ENCODE assay signal across 8 cellular contexts in genomic region chr1:156601122-156601830, GRCh38. TPM values are rescaled to one million over a fixed set of nuclear protein-coding genes. Genes with fewer than 3 reads are reported as not detected.
DNase-seq lines count a peak whose midpoint lies in the region; ATAC-seq and TF ChIP-seq lines count a peak whose summit lies in the region.

GPATCH4 (minus strand) TSS chr1:156601479.

- H3K36me3 ChIP-seq in CD8-positive, alpha-beta memory T cell (ENCODE audit: insufficient read depth, low read length): peaks cover 24% of the 10 kb centered on the region
- H3K36me3 ChIP-seq in adipocyte (ENCODE audit: control insufficient read depth, insufficient read depth, low read length, severe bottlenecking) (peaks cover 25% of the 10 kb centered on the region), cardiac muscle cell (no peaks in the 10 kb centered on the region), parathyroid adenoma (ENCODE audit: control insufficient read depth, insufficient read depth, low read length) (no peaks in the 10 kb centered on the region), tibial artery (peaks cover 7 to 29% (median 24%) of the 10 kb centered on the region in 3 donors)

- no peak for TF ChIP-seq CTCF in cardiac muscle cell (IDR thresholded peaks at IDR 0.05; ENCODE audit: low read depth, low read length)
- no peak for TF ChIP-seq CTCF in parathyroid adenoma (IDR thresholded peaks at IDR 0.05)
- no peak for TF ChIP-seq CTCF in tibial artery (IDR thresholded peaks at IDR 0.05)

- H3K27me3 ChIP-seq in CD8-positive, alpha-beta memory T cell (ENCODE audit: insufficient read depth, low read length, poor library complexity, severe bottlenecking): no peaks in the 10 kb centered on the region
- H3K27me3 ChIP-seq in adipocyte (replicated peaks; ENCODE audit: control insufficient read depth, insufficient read depth, low read length) (no peaks in the 10 kb centered on the region), cardiac muscle cell (no peaks in the 10 kb centered on the region), parathyroid adenoma (ENCODE audit: control insufficient read depth, insufficient read depth, low read length) (no peaks in the 10 kb centered on the region), tibial artery (no peaks in the 10 kb centered on the region)

- peak; percentile 67 for ATAC-seq in GM21723 (IDR thresholded peaks at IDR 0.05; ENCODE audit: unreplicated experiment)

- H3K9ac ChIP-seq in adipocyte (ENCODE audit: low read length): peak within 1 kb of the TSS; percentile 93
- H3K9ac ChIP-seq in parathyroid adenoma: no peak within 1 kb of the TSS

- peak within 1 kb of the TSS; percentile 68 for H3K27ac ChIP-seq in CD8-positive, alpha-beta memory T cell (ENCODE audit: low read depth, low read length)
- H3K27ac ChIP-seq in cardiac muscle cell: peak within 1 kb of the TSS; percentile 72
- H3K27ac ChIP-seq in parathyroid adenoma: peak within 1 kb of the TSS; percentile 54
- H3K27ac ChIP-seq in tibial artery: peak within 1 kb of the TSS; percentile 68 to 85

- H3K4me1 Mint-ChIP-seq in CD8-positive, alpha-beta memory T cell: peaks cover 34 to 36% (median 35%) of the 10 kb centered on the region in 3 donors

- H3K4me3 Mint-ChIP-seq in CD8-positive, alpha-beta memory T cell: peak within 1 kb of the TSS; percentile 84 to 100 (median 95)

- H3K27me3 Mint-ChIP-seq in CD8-positive, alpha-beta memory T cell: no peaks in the 10 kb centered on the region

- intact Hi-C loops in tibial artery (cut with DNase I; ENCODE audit: low total_unique reads): no loop called here

- H3K79me2 ChIP-seq in parathyroid adenoma: no peaks in the 10 kb centered on the region

- no peaks in the 10 kb centered on the region for H3K9me3 Mint-ChIP-seq in CD8-positive, alpha-beta memory T cell

- peaks cover 0 to 38% (median 1%) of the 10 kb centered on the region in 3 donors for H3K36me3 Mint-ChIP-seq in CD8-positive, alpha-beta memory T cell

- H3K9me3 ChIP-seq in CD8-positive, alpha-beta memory T cell (ENCODE audit: low read length): no peaks in the 10 kb centered on the region
- H3K9me3 ChIP-seq in adipocyte (ENCODE audit: control insufficient read depth, low read length): no peaks in the 10 kb centered on the region
- H3K9me3 ChIP-seq in cardiac muscle cell (ENCODE audit: low read depth): no peaks in the 10 kb centered on the region
- no peaks in the 10 kb centered on the region for H3K9me3 ChIP-seq in parathyroid adenoma (ENCODE audit: control insufficient read depth, low read length)
- no peaks in the 10 kb centered on the region for H3K9me3 ChIP-seq in tibial artery

- POLR2A ChIA-PET in CD8-positive, alpha-beta memory T cell (lab: Charles Lee): interaction anchor here (1.0 to 1.5 kb wide), 7 partner anchors 10 to 144 kb away, joined by 3 to 7 read pairs (median 4); partner anchors contain the start of genes MEF2D and NAXE

- H3K27ac Mint-ChIP-seq in CD8-positive, alpha-beta memory T cell: peak within 1 kb of the TSS; percentile 72 to 100 (median 98)

- CTCF ChIA-PET in CD8-positive, alpha-beta memory T cell (lab: Charles Lee): interaction anchor here (0.9 to 2.5 kb wide), 6 partner anchors 10 to 215 kb away, joined by 4 to 11 read pairs (median 6); partner anchors contain the start of genes MEF2D and NAXE

- peak within 1 kb of the TSS; percentile 90 for H2AFZ ChIP-seq in parathyroid adenoma

- DNase-seq in CD8-positive, alpha-beta memory T cell: peak; percentile 58 to 81 (median 70)
- DNase-seq in NCI-H128 (lab: John Stamatoyannopoulos, UW; ENCODE audit: unreplicated experiment): peak; percentile 81
- peak; percentile 65 for DNase-seq in T follicular helper cell (ENCODE audit: low read depth)
- peak; percentile 98 for DNase-seq in adipocyte (ENCODE audit: low read depth)
- peak; percentile 83 to 96 for DNase-seq in cardiac muscle cell (ENCODE audit: low read depth in 1 of 2, low spot score in 1 of 2)
- DNase-seq in tibial artery: peak; percentile 87 to 93

- peak within 1 kb of the TSS; percentile 68 for H3K4me2 ChIP-seq in parathyroid adenoma (ENCODE audit: low read length)

- H3K4me3 ChIP-seq in CD8-positive, alpha-beta memory T cell (ENCODE audit: low read length): peak within 1 kb of the TSS; percentile 97
- H3K4me3 ChIP-seq in adipocyte (ENCODE audit: low read length): peak within 1 kb of the TSS; percentile 98
- H3K4me3 ChIP-seq in cardiac muscle cell: peak within 1 kb of the TSS; percentile 42
- H3K4me3 ChIP-seq in parathyroid adenoma (ENCODE audit: low read depth, low read length): peak within 1 kb of the TSS; percentile 80
- H3K4me3 ChIP-seq in tibial artery: peak within 1 kb of the TSS; percentile 60 to 69

- peaks cover 32% of the 10 kb centered on the region for H3K4me1 ChIP-seq in CD8-positive, alpha-beta memory T cell (ENCODE audit: insufficient read depth, low read length)
- peaks cover 6% of the 10 kb centered on the region for H3K4me1 ChIP-seq in adipocyte (ENCODE audit: control insufficient read depth, insufficient read depth, low read length)
- H3K4me1 ChIP-seq in cardiac muscle cell (ENCODE audit: low read depth): no peaks in the 10 kb centered on the region
- no peaks in the 10 kb centered on the region for H3K4me1 ChIP-seq in parathyroid adenoma
- H3K4me1 ChIP-seq in tibial artery: peaks cover 0 to 15% (median 15%) of the 10 kb centered on the region in 4 donors

RNA-seq across cellular contexts. Expression of gene GPATCH4, which starts in this region (rescaled TPM):
- total RNA-seq in CD8-positive, alpha-beta memory T cell: 100 to 1,000 TPM; 123 to 131 TPM
- 58.7 TPM for polyA plus RNA-seq in CD8-positive, alpha-beta memory T cell
- total RNA-seq in cardiac muscle cell: 6.0 and 14.4 TPM in 2 replicates
- 42.4 and 48.4 TPM in 2 replicates for polyA plus RNA-seq in cardiac muscle cell

Comparison
In these comparisons a context has a peak if more than half of its experiments do, and no peak if none do; other contexts are left out.
1. Peak in every context shown above with its lines: DNase-seq, ATAC-seq, H3K4me3 ChIP-seq and H3K27ac ChIP-seq.
2. H3K4me3 ChIP-seq: peak in every context shown above with its lines; median percentile 98 in adipocyte; 97 in CD8-positive, alpha-beta memory T cell; 80 in parathyroid adenoma; 64 in tibial artery; 42 in cardiac muscle cell.